Comparison of ENCODE assay signal across 29 cellular contexts in genomic region chr1:81192647-81193642, GRCh38.
"Had no signal": no experiment of that assay in that cellular context is flagged by ENCODE, and none has a peak within 500 bp of the region (broad histone marks: within the 10 kb centered on the region; RNA-seq: fewer than 3 reads in every experiment).

No MANE protein-coding gene starts in this region.

- H3K27me3 Mint-ChIP-seq: activated naive CD8-positive, alpha-beta T cell treated with anti-CD3 and anti-CD28 coated beads for 36 hours; naive thymus-derived CD4-positive, alpha-beta T cell; stimulated activated naive CD8-positive, alpha-beta T cell treated with anti-CD3 and anti-CD28 coated beads, Interleukin-15, Interleukin-2, amounts not matched to agents 100 ng/mL and 50 ng/mL, for 24 hours had no signal

- H3K27me3 ChIP-seq: gastroesophageal sphincter, hepatocyte, ovary had no signal

- H3K36me3 Mint-ChIP-seq: activated naive CD8-positive, alpha-beta T cell treated with anti-CD3 and anti-CD28 coated beads for 36 hours had no signal

- H3K4me3 Mint-ChIP-seq: activated naive CD8-positive, alpha-beta T cell treated with anti-CD3 and anti-CD28 coated beads for 36 hours; naive thymus-derived CD4-positive, alpha-beta T cell; stimulated activated naive CD8-positive, alpha-beta T cell treated with anti-CD3 and anti-CD28 coated beads, Interleukin-15, Interleukin-2, amounts not matched to agents 100 ng/mL and 50 ng/mL, for 24 hours had no signal

- H3K27ac Mint-ChIP-seq: activated naive CD8-positive, alpha-beta T cell treated with anti-CD3 and anti-CD28 coated beads for 36 hours; naive thymus-derived CD4-positive, alpha-beta T cell; stimulated activated naive CD8-positive, alpha-beta T cell treated with anti-CD3 and anti-CD28 coated beads, Interleukin-15, Interleukin-2, amounts not matched to agents 100 ng/mL and 50 ng/mL, for 24 hours had no signal

- H3K4me3 ChIP-seq: gastroesophageal sphincter, hepatocyte, ovary, prostate gland, skin epidermis, thoracic aorta had no signal

- H3K79me2 ChIP-seq: hepatocyte had no signal

- DNase-seq: activated CD4-positive, alpha-beta T cell treated with anti-CD3 and anti-CD28 coated beads for 4 hours; activated CD4-positive, alpha-beta T cell treated with anti-CD3 and anti-CD28 coated beads, Interleukin-2, amount 50 U/mL, for 4 hours; activated effector memory CD4-positive, alpha-beta T cell treated with Interleukin-2 at 50 U/mL for 16 hours; activated naive CD4-positive, alpha-beta T cell treated with Interleukin-2 at 50 U/mL for 16 hours; activated naive CD8-positive, alpha-beta T cell treated with anti-CD3 and anti-CD28 coated beads for 36 hours; amniotic stem cell; caudate nucleus; cortex of kidney; left cardiac atrium; left ventricle myocardium superior; midbrain; naive thymus-derived CD4-positive, alpha-beta T cell; ovary; retina; stimulated activated CD4-positive, alpha-beta T cell treated with anti-CD3 and anti-CD28 coated beads, Interleukin-12 subunit alpha, Interleukin-12 subunit beta, amount 100 ng/mL, for 4 hours; stimulated activated CD4-positive, alpha-beta T cell treated with anti-CD3 and anti-CD28 coated beads, Interleukin-4, amount 100 ng/mL, for 1 hour; T-helper 9 cell had no signal

- H2AFZ ChIP-seq: hepatocyte had no signal

- H3K36me3 ChIP-seq: gastroesophageal sphincter, ovary, prostate gland, thoracic aorta had no signal

- H3K27ac ChIP-seq: gastroesophageal sphincter, hepatocyte, ovary, prostate gland, skin epidermis, thoracic aorta, VCaP had no signal

- FAIRE-seq: endothelial cell of umbilical vein, keratinocyte, TTC549, urothelium cell line had no signal

- H3K4me1 Mint-ChIP-seq: activated naive CD8-positive, alpha-beta T cell treated with anti-CD3 and anti-CD28 coated beads for 36 hours; naive thymus-derived CD4-positive, alpha-beta T cell had no signal

- ATAC-seq: gastroesophageal sphincter; left cardiac atrium; left ventricle myocardium superior; naive thymus-derived CD4-positive, alpha-beta T cell; sciatic nerve had no signal

- H3K4me2 ChIP-seq: hepatocyte had no signal

- H3K9me3 ChIP-seq: gastroesophageal sphincter, ovary, prostate gland, thoracic aorta had no signal

- H3K4me1 ChIP-seq: gastroesophageal sphincter, prostate gland had no signal
